Comparison of ENCODE assay signal across 9 cellular contexts in genomic region chr19:10537668-10538067, GRCh38. TPM values are rescaled to one million over a fixed set of nuclear protein-coding genes. Genes with fewer than 3 reads are reported as not detected.
"Had no signal": no experiment of that assay in that cellular context is flagged by ENCODE, and none has a peak within 500 bp of the region (broad histone marks: within the 10 kb centered on the region; RNA-seq: fewer than 3 reads in every experiment).

No MANE protein-coding gene starts in this region.

- H3K4me3 ChIP-seq: GM23338, HAP-1 had no signal

- H3K36me3 ChIP-seq: HAP-1 had no signal

- DNase-seq: H7, IMR-90, KBM-7 had no signal

- H3K9ac ChIP-seq: KMS-11 had no signal

- H3K27ac ChIP-seq: KMS-11 had no signal

- H3K9me3 ChIP-seq: HAP-1 had no signal

- H3K4me2 ChIP-seq: GM23338, KMS-11 had no signal

- FAIRE-seq: HTR-8/SVneo had no signal

- ATAC-seq: GM23338, HCT116 had no signal

- H2AFZ ChIP-seq: GM23338 had no signal

RNA-seq across cellular contexts. Expression of gene S1PR5, which starts 20.4 kb away (rescaled TPM):
- total RNA-seq: HT-29 had no signal
